Comparison of ENCODE assay signal across 18 cellular contexts in genomic region chr14:23159516-23159915, GRCh38. TPM values are rescaled to one million over a fixed set of nuclear protein-coding genes. Genes with fewer than 3 reads are reported as not detected.
DNase-seq lines count a peak whose midpoint lies in the region; ATAC-seq and TF ChIP-seq lines count a peak whose summit lies in the region.
"Had no signal": no experiment of that assay in that cellular context is flagged by ENCODE, and none has a peak within 500 bp of the region (broad histone marks: within the 10 kb centered on the region; RNA-seq: fewer than 3 reads in every experiment).

No MANE protein-coding gene starts in this region.

- H3K9ac ChIP-seq in parathyroid adenoma: no peak overlapping the region

- no peaks in the 10 kb centered on the region for H3K36me3 ChIP-seq in parathyroid adenoma (ENCODE audit: control insufficient read depth, insufficient read depth, low read length)
- H3K36me3 ChIP-seq: MG63, Peyer's patch had no signal

- no peak overlapping the region for H2AFZ ChIP-seq in parathyroid adenoma

- peaks cover 54% of the 10 kb centered on the region for H3K4me1 ChIP-seq in parathyroid adenoma

- DNase-seq in HL-60 (ENCODE audit: low read depth in 1 of 2, low spot score in 1 of 2): peak in 1 of 2 experiments; percentile 60
- DNase-seq in amniotic epithelial cell (ENCODE audit: low read depth): peak; percentile 31
- peak; percentile 17 for DNase-seq in fibroblast of villous mesenchyme (ENCODE audit: low read depth)
- no peak for DNase-seq in GM03348 (ENCODE audit: low spot score)
- no peak for DNase-seq in LoVo (ENCODE audit: low spot score)
- DNase-seq: Caco-2, KG1, MG63, NCI-H1105, NCI-H1694 treated with DMSO at 0.1 percent for 48 hours, NCI-H2171 treated with DMSO at 0.1 percent for 48 hours, NCI-H510A, Peyer's patch, SHP77 treated with DMSO at 0.1 percent for 48 hours had no signal

- ATAC-seq in HG02981 (IDR thresholded peaks at IDR 0.05; ENCODE audit: unreplicated experiment): no peak
- ATAC-seq: A549, GM12878 had no signal

- TF ChIP-seq CTCF in HL-60 (IDR thresholded peaks at IDR 0.05; ENCODE audit: insufficient read depth, low read length) (no peak), fibroblast of villous mesenchyme (IDR thresholded peaks at IDR 0.05; ENCODE audit: insufficient read depth, low read depth, low read length) (no peak), parathyroid adenoma (IDR thresholded peaks at IDR 0.05) (no peak)

- no peaks in the 10 kb centered on the region for H3K9me3 ChIP-seq in parathyroid adenoma (ENCODE audit: control insufficient read depth, low read length)
- H3K9me3 ChIP-seq: A549, Caco-2, MG63, Peyer's patch had no signal

- H3K27me3 ChIP-seq in HL-60 (ENCODE audit: insufficient read depth, poor library complexity, severe bottlenecking) (no peaks in the 10 kb centered on the region), parathyroid adenoma (ENCODE audit: control insufficient read depth, insufficient read depth, low read length) (no peaks in the 10 kb centered on the region)
- H3K27me3 ChIP-seq: MG63, Peyer's patch had no signal

- no peak overlapping the region for H3K4me3 ChIP-seq in HL-60 (replicated peaks; ENCODE audit: insufficient read depth, low read length)
- no peak overlapping the region for H3K4me3 ChIP-seq in fibroblast of villous mesenchyme (ENCODE audit: low read depth, low read length)
- no peak overlapping the region for H3K4me3 ChIP-seq in parathyroid adenoma (ENCODE audit: low read depth, low read length)
- H3K4me3 ChIP-seq: A549, GM12878, MG63, Peyer's patch had no signal

- H3K4me2 ChIP-seq in parathyroid adenoma (ENCODE audit: low read length): peak overlapping the region; percentile 24
- H3K4me2 ChIP-seq: A549 had no signal

- H3K27ac ChIP-seq in HL-60 (replicated peaks): peak overlapping the region; percentile 91
- H3K27ac ChIP-seq in parathyroid adenoma: peak overlapping the region; percentile 96
- H3K27ac ChIP-seq: A549, Peyer's patch had no signal

- peaks cover 3% of the 10 kb centered on the region for H3K79me2 ChIP-seq in parathyroid adenoma

RNA-seq across cellular contexts. Expression of gene SLC7A8, which starts 23.9 kb away (rescaled TPM):
- 0.86 and 0.97 TPM in 2 replicates for total RNA-seq in fibroblast of villous mesenchyme

RNA-seq across cellular contexts. Expression of gene CEBPE, which starts 40.5 kb away (rescaled TPM):
- not detected in 2 replicates for total RNA-seq in fibroblast of villous mesenchyme
- total RNA-seq: Caco-2, Peyer's patch had no signal

RNA-seq across cellular contexts. Expression of gene CIROP, which starts 54.7 kb away (rescaled TPM):
- total RNA-seq in fibroblast of villous mesenchyme: not detected in 2 replicates
- total RNA-seq: Caco-2, GM12878, Peyer's patch had no signal

Comparison
In these comparisons a context has a peak if more than half of its experiments do, and no peak if none do; other contexts are left out.
1. DNase-seq: peak in amniotic epithelial cell (single experiment) and fibroblast of villous mesenchyme (single experiment); none in GM03348 (single experiment) and LoVo (single experiment).